11 cellular contexts compared by ENCODE assay signal in the genomic region with DNA sequence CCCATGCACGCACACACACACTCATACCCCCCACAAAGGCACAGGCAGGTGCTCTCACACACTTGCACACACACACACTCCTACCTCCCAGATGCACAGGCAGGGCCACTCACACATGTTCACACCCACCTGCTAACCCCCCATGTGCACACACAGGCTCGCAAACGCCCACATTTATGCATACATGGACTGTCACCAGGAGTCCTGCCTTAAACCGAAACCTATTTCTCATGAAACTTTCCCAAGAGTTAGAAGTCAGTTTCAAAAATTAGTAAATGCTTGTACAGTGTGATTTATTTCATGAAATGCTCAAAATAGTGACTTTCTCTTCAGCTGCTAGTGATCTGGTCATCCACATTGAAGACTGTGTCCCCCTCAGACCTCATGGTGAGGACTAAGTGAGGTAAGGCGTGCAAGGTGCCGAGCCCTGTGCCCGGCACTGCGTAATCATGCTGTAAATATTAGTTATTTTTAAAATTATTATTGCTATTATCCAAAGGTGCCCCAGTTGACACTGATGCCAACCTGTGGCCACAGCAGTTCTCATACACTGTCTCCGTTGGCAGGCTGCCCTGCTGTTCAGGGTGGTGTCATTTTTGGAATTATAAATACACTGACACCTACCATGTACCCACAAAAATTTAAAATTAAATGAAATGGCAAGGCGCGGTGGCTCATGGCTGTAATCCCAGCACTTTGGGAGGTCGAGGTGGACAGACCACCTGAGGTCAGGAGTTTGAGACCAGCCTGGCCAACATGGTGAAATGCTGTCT. TPM values are rescaled to one million over a fixed set of nuclear protein-coding genes. Genes with fewer than 3 reads are reported as not detected.
DNase-seq lines count a peak whose midpoint lies in the region; ATAC-seq and TF ChIP-seq lines count a peak whose summit lies in the region.
"Had no signal": no experiment of that assay in that cellular context is flagged by ENCODE, and none has a peak within 500 bp of the region (broad histone marks: within the 10 kb centered on the region; RNA-seq: fewer than 3 reads in every experiment).

No MANE protein-coding gene starts in this region.

- H3K4me2 ChIP-seq in DOHH2 (ENCODE audit: low read length), result peak overlapping the region; percentile 79

- POLR2A ChIA-PET in WTC11 (lab: Charles Lee), result interaction anchor here (1.4 kb wide), 1 partner anchor 10 kb away, joined by 6 read pairs; no protein-coding TSS in a partner anchor
- POLR2A ChIA-PET in naive thymus-derived CD8-positive, alpha-beta T cell (lab: Charles Lee), result interaction anchor here (0.7 to 2.2 kb wide), 3 partner anchors 8 to 85 kb away, joined by 3 to 14 read pairs (median 3); a partner anchor contains a TSS

- CTCF ChIA-PET in WTC11 (lab: Charles Lee), result interaction anchor here (1.1 to 2.4 kb wide), 4 partner anchors 11 to 223 kb away, joined by 4 to 36 read pairs (median 6); a partner anchor contains a TSS

- H4K20me1 ChIP-seq in DOHH2 (ENCODE audit: control insufficient read depth, insufficient read depth, low read depth, low read length), result no peaks in the 10 kb centered on the region

- H3K36me3 Mint-ChIP-seq in WTC11, result no peaks in the 10 kb centered on the region
- peaks cover 0 to 6% (median 0%) of the 10 kb centered on the region in 3 donors for H3K36me3 Mint-ChIP-seq in naive thymus-derived CD8-positive, alpha-beta T cell

- ATAC-seq in GM21360 (IDR thresholded peaks at IDR 0.05; ENCODE audit: unreplicated experiment) (peak; percentile 44), WTC11 (no peak)
- no peak for ATAC-seq in naive thymus-derived CD8-positive, alpha-beta T cell
- ATAC-seq: gastroesophageal sphincter had no signal

- peaks cover 6% of the 10 kb centered on the region; the same call in 1 of the 2 replicates for H3F3A ChIP-seq in DOHH2 (ENCODE audit: control insufficient read depth, insufficient read depth)

- H3K27me3 ChIP-seq in DOHH2 (ENCODE audit: control insufficient read depth, low read length) (no peaks in the 10 kb centered on the region), SJCRH30 (no peaks in the 10 kb centered on the region)
- H3K27me3 ChIP-seq: cardiac muscle cell, gastroesophageal sphincter had no signal

- TF ChIP-seq CTCF in DOHH2 (IDR thresholded peaks at IDR 0.05; ENCODE audit: low read depth, low read length, poor library complexity, severe bottlenecking), result no peak
- no peak for TF ChIP-seq CTCF in WTC11 (IDR thresholded peaks at IDR 0.05)

- H3K4me1 Mint-ChIP-seq in WTC11, result peaks cover 18% of the 10 kb centered on the region
- H3K4me1 Mint-ChIP-seq in naive thymus-derived CD8-positive, alpha-beta T cell, result peaks cover 16 to 37% (median 28%) of the 10 kb centered on the region in 4 donors

- no peaks in the 10 kb centered on the region for H3K9me3 Mint-ChIP-seq in WTC11
- no peaks in the 10 kb centered on the region for H3K9me3 Mint-ChIP-seq in naive thymus-derived CD8-positive, alpha-beta T cell

- H3K27ac Mint-ChIP-seq in WTC11, result peak overlapping the region; percentile 5
- peak overlapping the region; percentile 57 to 95 (median 81) for H3K27ac Mint-ChIP-seq in naive thymus-derived CD8-positive, alpha-beta T cell

- H3K27ac ChIP-seq in DOHH2 (ENCODE audit: low read depth, low read length) (0 out of 2 replicates have a peak overlapping the region, but pooled peaks have one; percentile 18), SJCRH30 (no peak overlapping the region)
- H3K27ac ChIP-seq: cardiac muscle cell, gastroesophageal sphincter had no signal

- H3K27me3 Mint-ChIP-seq in WTC11 (ENCODE audit: low read depth), result no peaks in the 10 kb centered on the region
- no peaks in the 10 kb centered on the region for H3K27me3 Mint-ChIP-seq in naive thymus-derived CD8-positive, alpha-beta T cell

- H3K9me2 ChIP-seq in DOHH2 (replicated peaks; ENCODE audit: control insufficient read depth, low read length), result no peaks in the 10 kb centered on the region

- H3K4me3 ChIP-seq in DOHH2 (ENCODE audit: low read length) (peak overlapping the region; percentile 29; the same call in 1 of the 2 replicates), SJCRH30 (no peak overlapping the region)
- H3K4me3 ChIP-seq: cardiac muscle cell had no signal

- H3K79me2 ChIP-seq in DOHH2 (ENCODE audit: control insufficient read depth, low read length), result peaks cover 16% of the 10 kb centered on the region

- DNase-seq in WTC11 (ENCODE audit: low spot score) (no peak), NCI-H146 treated with DMSO at 0.1 percent for 48 hours (lab: John Stamatoyannopoulos, UW; ENCODE audit: unreplicated experiment) (no peak), cortex of kidney (lab: John Stamatoyannopoulos, UW) (no peak), RKO (ENCODE audit: low spot score) (no peak), SJCRH30 (no peak)
- DNase-seq in naive thymus-derived CD8-positive, alpha-beta T cell, result peak in 1 of 10 donors; percentile 21
- DNase-seq: NCI-H226 had no signal

- H3K4me1 ChIP-seq in DOHH2 (ENCODE audit: control insufficient read depth, low read length) (peaks cover 58% of the 10 kb centered on the region), SJCRH30 (no peaks in the 10 kb centered on the region)

- H3K36me3 ChIP-seq in DOHH2 (ENCODE audit: control insufficient read depth, low read length) (no peaks in the 10 kb centered on the region), SJCRH30 (no peaks in the 10 kb centered on the region)
- H3K36me3 ChIP-seq: cardiac muscle cell, gastroesophageal sphincter had no signal

- H3K9me3 ChIP-seq in DOHH2 (ENCODE audit: control insufficient read depth, insufficient read depth, low read length) (no peaks in the 10 kb centered on the region), SJCRH30 (replicated peaks) (no peaks in the 10 kb centered on the region)
- H3K9me3 ChIP-seq: gastroesophageal sphincter had no signal

- no peak overlapping the region for H3K4me3 Mint-ChIP-seq in WTC11
- H3K4me3 Mint-ChIP-seq in naive thymus-derived CD8-positive, alpha-beta T cell, result peak overlapping the region; percentile 19 to 90 (median 53)

TF ChIP-seq in WTC11, 78 proteins besides CTCF, POLR2A, EP300 and RAD21 (continues in another document):
- TF ChIP-seq, protein P1, sequence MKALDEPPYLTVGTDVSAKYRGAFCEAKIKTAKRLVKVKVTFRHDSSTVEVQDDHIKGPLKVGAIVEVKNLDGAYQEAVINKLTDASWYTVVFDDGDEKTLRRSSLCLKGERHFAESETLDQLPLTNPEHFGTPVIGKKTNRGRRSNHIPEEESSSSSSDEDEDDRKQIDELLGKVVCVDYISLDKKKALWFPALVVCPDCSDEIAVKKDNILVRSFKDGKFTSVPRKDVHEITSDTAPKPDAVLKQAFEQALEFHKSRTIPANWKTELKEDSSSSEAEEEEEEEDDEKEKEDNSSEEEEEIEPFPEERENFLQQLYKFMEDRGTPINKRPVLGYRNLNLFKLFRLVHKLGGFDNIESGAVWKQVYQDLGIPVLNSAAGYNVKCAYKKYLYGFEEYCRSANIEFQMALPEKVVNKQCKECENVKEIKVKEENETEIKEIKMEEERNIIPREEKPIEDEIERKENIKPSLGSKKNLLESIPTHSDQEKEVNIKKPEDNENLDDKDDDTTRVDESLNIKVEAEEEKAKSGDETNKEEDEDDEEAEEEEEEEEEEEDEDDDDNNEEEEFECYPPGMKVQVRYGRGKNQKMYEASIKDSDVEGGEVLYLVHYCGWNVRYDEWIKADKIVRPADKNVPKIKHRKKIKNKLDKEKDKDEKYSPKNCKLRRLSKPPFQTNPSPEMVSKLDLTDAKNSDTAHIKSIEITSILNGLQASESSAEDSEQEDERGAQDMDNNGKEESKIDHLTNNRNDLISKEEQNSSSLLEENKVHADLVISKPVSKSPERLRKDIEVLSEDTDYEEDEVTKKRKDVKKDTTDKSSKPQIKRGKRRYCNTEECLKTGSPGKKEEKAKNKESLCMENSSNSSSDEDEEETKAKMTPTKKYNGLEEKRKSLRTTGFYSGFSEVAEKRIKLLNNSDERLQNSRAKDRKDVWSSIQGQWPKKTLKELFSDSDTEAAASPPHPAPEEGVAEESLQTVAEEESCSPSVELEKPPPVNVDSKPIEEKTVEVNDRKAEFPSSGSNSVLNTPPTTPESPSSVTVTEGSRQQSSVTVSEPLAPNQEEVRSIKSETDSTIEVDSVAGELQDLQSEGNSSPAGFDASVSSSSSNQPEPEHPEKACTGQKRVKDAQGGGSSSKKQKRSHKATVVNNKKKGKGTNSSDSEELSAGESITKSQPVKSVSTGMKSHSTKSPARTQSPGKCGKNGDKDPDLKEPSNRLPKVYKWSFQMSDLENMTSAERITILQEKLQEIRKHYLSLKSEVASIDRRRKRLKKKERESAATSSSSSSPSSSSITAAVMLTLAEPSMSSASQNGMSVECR (CRISPR knock-in tag; IDR thresholded peaks at IDR 0.05; ENCODE audit: borderline replicate concordance), result no peak
- no peak for TF ChIP-seq EMX1 (CRISPR knock-in tag; IDR thresholded peaks at IDR 0.05)
- TF ChIP-seq ZNF219 (CRISPR knock-in tag; IDR thresholded peaks at IDR 0.05; ENCODE audit: borderline replicate concordance), result no peak
- no peak for TF ChIP-seq ZNF396 (CRISPR knock-in tag; IDR thresholded peaks at IDR 0.05; ENCODE audit: borderline replicate concordance)
- TF ChIP-seq NR3C1 (CRISPR knock-in tag; conservative IDR thresholded peaks at IDR 0.05; ENCODE audit: low read depth), result no peak
- no peak for TF ChIP-seq JAZF1 (CRISPR knock-in tag; IDR thresholded peaks at IDR 0.05)
- TF ChIP-seq TEAD4 (CRISPR knock-in tag; IDR thresholded peaks at IDR 0.05), result no peak
- no peak for TF ChIP-seq SP1 (CRISPR knock-in tag; conservative IDR thresholded peaks at IDR 0.05)
- no peak for TF ChIP-seq ATF1 (CRISPR knock-in tag; IDR thresholded peaks at IDR 0.05)
- no peak for TF ChIP-seq HMGA2 (CRISPR knock-in tag; IDR thresholded peaks at IDR 0.05)
- TF ChIP-seq, protein P2, sequence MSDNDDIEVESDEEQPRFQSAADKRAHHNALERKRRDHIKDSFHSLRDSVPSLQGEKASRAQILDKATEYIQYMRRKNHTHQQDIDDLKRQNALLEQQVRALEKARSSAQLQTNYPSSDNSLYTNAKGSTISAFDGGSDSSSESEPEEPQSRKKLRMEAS (CRISPR knock-in tag; IDR thresholded peaks at IDR 0.05), result no peak

RNA-seq across cellular contexts. Expression of a gene that starts 12.4 kb away (rescaled TPM):
- 13.9 to 14.3 TPM (median 14.0 TPM) in 3 replicates for total RNA-seq in WTC11 (2021)
- total RNA-seq in naive thymus-derived CD8-positive, alpha-beta T cell, result 1 to 10 TPM; 4.5 to 4.9 TPM
- 1 to 10 TPM in 2 of 3 donors, under 1 TPM in 1; 0.63 to 2.2 (median 1.3) TPM for polyA plus RNA-seq in naive thymus-derived CD8-positive, alpha-beta T cell
- 3.7 and 4.3 TPM in 2 replicates for total RNA-seq in SJCRH30 (2014; rRNA removed; shearing (Covaris generic))

RNA-seq across cellular contexts. Expression of a gene that starts 33.2 kb away (rescaled TPM):
- total RNA-seq in WTC11 (2021), result 13.5 to 18.1 TPM (median 16.5 TPM) in 3 replicates
- total RNA-seq in naive thymus-derived CD8-positive, alpha-beta T cell, result 1 to 10 TPM; 7.4 to 9.1 TPM
- polyA plus RNA-seq in naive thymus-derived CD8-positive, alpha-beta T cell, result 10 to 100 TPM; 20.9 to 21.3 (median 21.3) TPM
- total RNA-seq in SJCRH30 (2014; rRNA removed; shearing (Covaris generic)), result 29.5 and 31.9 TPM in 2 replicates

RNA-seq across cellular contexts. Expression of a gene that starts 43.0 kb away (rescaled TPM):
- total RNA-seq in WTC11 (2021), result 34.9 to 36.6 TPM (median 35.2 TPM) in 3 replicates
- total RNA-seq in naive thymus-derived CD8-positive, alpha-beta T cell, result 10 to 100 TPM; 40.0 to 41.1 TPM
- polyA plus RNA-seq in naive thymus-derived CD8-positive, alpha-beta T cell, result 10 to 100 TPM in 2 of 3 donors, 1 to 10 TPM in 1; 2.8 to 12.0 (median 11.4) TPM
- 9.1 and 9.3 TPM in 2 replicates for total RNA-seq in SJCRH30 (2014; rRNA removed; shearing (Covaris generic))
